18 cellular contexts compared by ENCODE assay signal in genomic region chr7:106794276-106795136, GRCh38.
"Had no signal": no experiment of that assay in that cellular context is flagged by ENCODE, and none has a peak within 500 bp of the region (broad histone marks: within the 10 kb centered on the region; RNA-seq: fewer than 3 reads in every experiment).

No MANE protein-coding gene starts in this region.

- ATAC-seq: activated T-cell treated with anti-CD3 and anti-CD28 coated beads, Interleukin-2, amount 50 U/mL, for 72 hours; sciatic nerve had no signal

- H3K4me1 Mint-ChIP-seq: naive B cell had no signal

- H3K27me3 ChIP-seq: esophagus muscularis mucosa, ovary, stomach, testis had no signal

- H3K4me3 Mint-ChIP-seq: activated CD4-positive, alpha-beta T cell treated with anti-CD3 and anti-CD28 coated beads, Interleukin-2, amount 10 ng/mL, durations not matched to agents 24 days and 14 days; activated naive CD8-positive, alpha-beta T cell; activated T-cell treated with anti-CD3 and anti-CD28 coated beads, Interleukin-2, amount 50 U/mL, for 72 hours; naive B cell; WTC11 had no signal

- H3K27ac ChIP-seq: coronary artery, esophagus muscularis mucosa, ovary, stomach, testis had no signal

- DNase-seq: activated CD4-positive, alpha-beta T cell treated with anti-CD3 and anti-CD28 coated beads, Interleukin-2, amount 10 ng/mL, durations not matched to agents 24 days and 14 days; activated CD8-positive, alpha-beta memory T cell treated with anti-CD3 and anti-CD28 coated beads, Interleukin-2, amount 50 U/mL, for 48 hours; activated gamma-delta T cell; activated T-cell treated with anti-CD3 and anti-CD28 coated beads, Interleukin-2, amount 50 U/mL, for 72 hours; amniotic stem cell; central memory CD4-positive, alpha-beta T cell; effector CD4-positive, alpha-beta T cell; islet precursor cell; mammary epithelial cell; naive B cell; ovary; stomach; testis had no signal

- H3K4me3 ChIP-seq: coronary artery, esophagus muscularis mucosa, ovary, stomach, testis had no signal

- H3K27me3 Mint-ChIP-seq: activated naive CD8-positive, alpha-beta T cell had no signal

- H3K36me3 ChIP-seq: esophagus muscularis mucosa, ovary, stomach had no signal

- H3K9me3 ChIP-seq: esophagus muscularis mucosa, ovary, testis had no signal

- H3K4me1 ChIP-seq: esophagus muscularis mucosa, stomach, testis had no signal

- H3K27ac Mint-ChIP-seq: activated CD4-positive, alpha-beta T cell treated with anti-CD3 and anti-CD28 coated beads, Interleukin-2, amount 10 ng/mL, durations not matched to agents 24 days and 14 days; activated naive CD8-positive, alpha-beta T cell; activated T-cell treated with anti-CD3 and anti-CD28 coated beads, Interleukin-2, amount 50 U/mL, for 72 hours; WTC11 had no signal
